ENCODE assay signal across 1 cellular context in the genomic region with DNA sequence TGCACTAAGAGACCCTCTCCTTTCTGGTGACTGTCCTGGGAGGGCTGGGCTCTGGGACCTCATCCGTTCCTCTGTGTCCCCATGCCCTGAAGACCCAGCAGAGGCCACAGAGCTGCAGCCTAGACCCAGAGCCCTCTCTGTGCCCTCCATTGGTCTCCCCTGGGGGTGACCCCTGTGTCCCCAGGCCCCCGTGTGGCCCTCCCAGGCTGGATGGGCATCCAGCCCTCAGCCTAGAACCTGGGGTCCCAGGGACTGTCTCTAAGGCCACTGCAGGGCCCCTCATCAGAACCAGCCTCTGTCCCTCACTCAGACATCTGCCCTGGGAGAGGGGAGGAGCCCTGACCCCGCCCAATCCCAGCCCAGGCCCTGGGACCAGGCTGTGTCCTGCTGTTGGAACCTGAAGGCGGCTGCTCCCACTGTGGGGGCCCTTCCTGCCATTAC.
TF ChIP-seq lines count a peak whose summit lies in the region.

No MANE protein-coding gene starts in this region.

TF ChIP-seq in GM23338, 12 proteins besides CTCF, POLR2A, EP300 and RAD21 (continued from another document):
- TF ChIP-seq ETS1 (IDR thresholded peaks at IDR 0.05) (no peak), JUNB (IDR thresholded peaks at IDR 0.05; ENCODE audit: unreplicated experiment) (no peak), NANOG (IDR thresholded peaks at IDR 0.05; ENCODE audit: borderline replicate concordance) (no peak), REST (IDR thresholded peaks at IDR 0.05; ENCODE audit: unreplicated experiment) (no peak), EZH2phosphoT487 (IDR thresholded peaks at IDR 0.05; ENCODE audit: unreplicated experiment) (no peak)
